In genomic region chr5:119353686-119354366, GRCh38 we compare ENCODE assay signal across 9 cellular contexts. TPM values are rescaled to one million over a fixed set of nuclear protein-coding genes. Genes with fewer than 3 reads are reported as not detected.
A peak's percentile ranks its signal among the peaks of the same experiment; 100 is the strongest.
DNase-seq lines count a peak whose midpoint lies in the region; ATAC-seq and TF ChIP-seq lines count a peak whose summit lies in the region.
"Had no signal": no experiment of that assay in that cellular context is flagged by ENCODE, and none has a peak within 500 bp of the region (broad histone marks: within the 10 kb centered on the region; RNA-seq: fewer than 3 reads in every experiment).

No MANE protein-coding gene starts in this region.

- no peak for TF ChIP-seq POLR2A in stomach (IDR thresholded peaks at IDR 0.05)

- TF ChIP-seq CTCF in stomach (IDR thresholded peaks at IDR 0.05) (no peak), heart right ventricle (IDR thresholded peaks at IDR 0.05) (no peak)

- in situ Hi-C loops in HAP-1 (cut with MboI; ENCODE audit: low sequenced_read_pairs) = no loop called here

- peak; percentile 59 to 75 for ATAC-seq in activated T-cell treated with anti-CD3 and anti-CD28 coated beads, Interleukin-2, amount 50 U/mL, for 72 hours (replicated peaks in 1 of 2)
- ATAC-seq in HG02884 (IDR thresholded peaks at IDR 0.05; ENCODE audit: unreplicated experiment) = peak; percentile 48
- peak; percentile 38 for ATAC-seq in T-helper 17 cell
- ATAC-seq in heart right ventricle = no peak

- DNase-seq in activated T-cell treated with anti-CD3 and anti-CD28 coated beads, Interleukin-2, amount 50 U/mL, for 72 hours = peak; percentile 48 to 59
- no peak for DNase-seq in activated T-cell treated with anti-CD3 and anti-CD28 coated beads, Interleukin-2, amount 50 U/mL, for 1 hour
- DNase-seq in T-helper 17 cell (no peak), stomach (no peak), HAP-1 (ENCODE audit: low spot score in 2 of 2) (no peak), heart right ventricle (no peak)
- no peak for DNase-seq in NK-92 treated with Interleukin-12 subunit alpha and Interleukin-12 subunit beta, amount 100 ng/mL, for 24 hours (lab: John Stamatoyannopoulos, UW)
- DNase-seq: stimulated activated CD4-positive, alpha-beta T cell treated with anti-CD3 and anti-CD28 coated beads, Interleukin-1b, Interleukin-23, amount 100 ng/mL, for 48 hours had no signal

- H3K27ac ChIP-seq in stomach (peak overlapping the region in 3 of 5 donors; percentile 15 to 81 (median 40)), heart right ventricle (peak overlapping the region in 1 of 10 donors; percentile 92)

- H3K36me3 ChIP-seq in stomach = no peaks in the 10 kb centered on the region
- H3K36me3 ChIP-seq in HAP-1 (replicated peaks) = no peaks in the 10 kb centered on the region
- no peaks in the 10 kb centered on the region for H3K36me3 ChIP-seq in heart right ventricle

- WGBS in stomach, 5 donors = 58 to 91% (median 86%) methylated on average over 5 of the region's 5 CpGs
- WGBS in heart right ventricle, 2 donors = 54 to 61% methylated on average over 5 of the region's 5 CpGs

- no peaks in the 10 kb centered on the region for H3K9me3 Mint-ChIP-seq in activated T-cell treated with anti-CD3 and anti-CD28 coated beads, Interleukin-2, amount 50 U/mL, for 72 hours

- peaks cover 22 to 24% of the 10 kb centered on the region in 2 donors for H3K36me3 Mint-ChIP-seq in activated T-cell treated with anti-CD3 and anti-CD28 coated beads, Interleukin-2, amount 50 U/mL, for 72 hours (ENCODE audit: insufficient read depth in 2 of 2)
- H3K36me3 Mint-ChIP-seq in T-helper 17 cell (ENCODE audit: low read depth) = peaks cover 2% of the 10 kb centered on the region

- intact Hi-C loops in stomach (cut with DNase I; ENCODE audit: low total_unique reads) (no loop called here), heart right ventricle (cut with DNase I) (no loop called here)

- no peak for TF ChIP-seq EP300 in stomach (IDR thresholded peaks at IDR 0.05)

- no peaks in the 10 kb centered on the region for H3K27me3 Mint-ChIP-seq in activated T-cell treated with anti-CD3 and anti-CD28 coated beads, Interleukin-2, amount 50 U/mL, for 72 hours (ENCODE audit: low read depth)
- H3K27me3 Mint-ChIP-seq in T-helper 17 cell = no peaks in the 10 kb centered on the region

- H3K9me3 ChIP-seq in T-helper 17 cell (ENCODE audit: control insufficient read depth, low read length, poor library complexity, severe bottlenecking) = no peaks in the 10 kb centered on the region
- no peaks in the 10 kb centered on the region for H3K9me3 ChIP-seq in stomach
- H3K9me3 ChIP-seq in HAP-1 = no peaks in the 10 kb centered on the region
- H3K9me3 ChIP-seq in heart right ventricle = no peaks in the 10 kb centered on the region

- peak overlapping the region; percentile 60 to 99 for H3K4me3 Mint-ChIP-seq in activated T-cell treated with anti-CD3 and anti-CD28 coated beads, Interleukin-2, amount 50 U/mL, for 72 hours
- H3K4me3 Mint-ChIP-seq in T-helper 17 cell = peak overlapping the region; percentile 93

- no peak overlapping the region for H3K4me3 ChIP-seq in stomach
- H3K4me3 ChIP-seq in HAP-1 = no peak overlapping the region
- H3K4me3 ChIP-seq in heart right ventricle = peak overlapping the region in 1 of 10 donors; percentile 4

- H3K4me1 ChIP-seq in stomach (peaks cover 10 to 55% (median 42%) of the 10 kb centered on the region in 4 donors), HAP-1 (peaks cover 41% of the 10 kb centered on the region), heart right ventricle (peaks cover 0 to 50% (median 12%) of the 10 kb centered on the region in 9 donors)

- H3K27me3 ChIP-seq in stomach (no peaks in the 10 kb centered on the region), HAP-1 (ENCODE audit: low read depth) (no peaks in the 10 kb centered on the region), heart right ventricle (no peaks in the 10 kb centered on the region)

- H3K27ac Mint-ChIP-seq in activated T-cell treated with anti-CD3 and anti-CD28 coated beads, Interleukin-2, amount 50 U/mL, for 72 hours = peak overlapping the region; percentile 69
- peak overlapping the region; percentile 98 for H3K27ac Mint-ChIP-seq in T-helper 17 cell

- peaks cover 71% of the 10 kb centered on the region for H3K4me1 Mint-ChIP-seq in activated T-cell treated with anti-CD3 and anti-CD28 coated beads, Interleukin-2, amount 50 U/mL, for 72 hours (ENCODE audit: low read depth)
- H3K4me1 Mint-ChIP-seq in T-helper 17 cell = peaks cover 68% of the 10 kb centered on the region

RNA-seq across cellular contexts. Expression of gene TNFAIP8, which starts 2.0 kb away (rescaled TPM):
- 100 to 1,000 TPM; 117 to 137 TPM for total RNA-seq in activated T-cell treated with anti-CD3 and anti-CD28 coated beads, Interleukin-2, amount 50 U/mL, for 72 hours
- 100 to 1,000 TPM; 130 to 140 TPM for total RNA-seq in T-helper 17 cell
- total RNA-seq in stomach = 10 to 100 TPM in 3 of 5 donors, 1 to 10 TPM in 2; 1.2 to 37.1 (median 10.7) TPM
- polyA plus RNA-seq in stomach = 10 to 100 TPM in 2 of 3 donors, 1 to 10 TPM in 1; 9.6 to 18.4 (median 14.9) TPM
- total RNA-seq in heart right ventricle = 10 to 100 TPM in 6 of 10 donors, 1 to 10 TPM in 4; 3.3 to 30.8 (median 10.1) TPM
- 1 to 10 TPM; 6.1 to 7.4 TPM for polyA plus RNA-seq in heart right ventricle

Comparison
In these comparisons a context has a peak if more than half of its experiments do, and no peak if none do; other contexts are left out.
1. DNase-seq: peak in activated T-cell treated with anti-CD3 and anti-CD28 coated beads, Interleukin-2, amount 50 U/mL, for 72 hours (2 of 2); none in activated T-cell treated with anti-CD3 and anti-CD28 coated beads, Interleukin-2, amount 50 U/mL, for 1 hour (single experiment), T-helper 17 cell (0 of 3), stomach (single experiment), NK-92 treated with Interleukin-12 subunit alpha and Interleukin-12 subunit beta, amount 100 ng/mL, for 24 hours (single experiment), HAP-1 (0 of 2) and heart right ventricle (0 of 2).
2. ATAC-seq: peak in activated T-cell treated with anti-CD3 and anti-CD28 coated beads, Interleukin-2, amount 50 U/mL, for 72 hours (2 of 2), HG02884 (single experiment) and T-helper 17 cell (single experiment); none in heart right ventricle (0 of 8).